ENCODE assay signal across 21 cellular contexts in genomic region chr4:1760521-1761001, GRCh38. TPM values are rescaled to one million over a fixed set of nuclear protein-coding genes. Genes with fewer than 3 reads are reported as not detected.
A peak's percentile ranks its signal among the peaks of the same experiment; 100 is the strongest.
DNase-seq lines count a peak whose midpoint lies in the region; FAIRE-seq and TF ChIP-seq lines count a peak whose summit lies in the region.
"Had no signal": no experiment of that assay in that cellular context is flagged by ENCODE, and none has a peak within 500 bp of the region (broad histone marks: within the 10 kb centered on the region; RNA-seq: fewer than 3 reads in every experiment).

No MANE protein-coding gene starts in this region.

- no peaks in the 10 kb centered on the region for H3K9me2 ChIP-seq in Karpas-422 (replicated peaks; ENCODE audit: insufficient read depth, low read length)
- no peaks in the 10 kb centered on the region for H3K9me2 ChIP-seq in OCI-LY7 (ENCODE audit: insufficient read depth, low read length)

- H2BK12ac ChIP-seq in H1 (ENCODE audit: low read depth, low read length) (no peak overlapping the region), neuronal stem cell (ENCODE audit: low read length) (peak overlapping the region; percentile 7)

- H4K8ac ChIP-seq in H1 (ENCODE audit: extremely low read depth, insufficient read depth, low read length) (no peak overlapping the region), neuronal stem cell (ENCODE audit: low read depth, low read length) (no peak overlapping the region)

- no peaks in the 10 kb centered on the region for H3K79me2 ChIP-seq in H1 (ENCODE audit: control insufficient read depth in 1 of 2, insufficient read depth in 2 of 2, low read length in 2 of 2)
- no peaks in the 10 kb centered on the region for H3K79me2 ChIP-seq in Karpas-422 (ENCODE audit: low read length)
- H3K79me2 ChIP-seq in OCI-LY7 (ENCODE audit: insufficient read depth, low read depth, low read length), result no peaks in the 10 kb centered on the region

- H4K20me1 ChIP-seq in H1 (replicated peaks in 1 of 2; ENCODE audit: control insufficient read depth in 1 of 2, insufficient read depth in 2 of 2, low read length in 2 of 2) (no peaks in the 10 kb centered on the region), Karpas-422 (ENCODE audit: insufficient read depth, low read depth, low read length) (peaks cover 3% of the 10 kb centered on the region; the same call in 1 of the 2 replicates), OCI-LY7 (ENCODE audit: insufficient read depth, low read length) (no peaks in the 10 kb centered on the region)

- no peak overlapping the region for H2BK20ac ChIP-seq in H1 (ENCODE audit: low read length)

- H3K9me3 ChIP-seq in HEK293 (ENCODE audit: control insufficient read depth, insufficient read depth, low read depth, low read length), result no peaks in the 10 kb centered on the region
- H3K9me3 ChIP-seq in H1 (ENCODE audit: insufficient read depth in 2 of 2, low read depth in 1 of 2, low read length in 1 of 2), result no peaks in the 10 kb centered on the region
- no peaks in the 10 kb centered on the region for H3K9me3 ChIP-seq in neuronal stem cell (replicated peaks in 1 of 2; ENCODE audit: control insufficient read depth in 2 of 2, insufficient read depth in 1 of 2, low read depth in 1 of 2, low read length in 2 of 2)
- no peaks in the 10 kb centered on the region for H3K9me3 ChIP-seq in Karpas-422 (ENCODE audit: low read length)
- no peaks in the 10 kb centered on the region for H3K9me3 ChIP-seq in OCI-LY7 (ENCODE audit: low read length)
- H3K9me3 ChIP-seq: adrenal gland had no signal

- H4K91ac ChIP-seq in H1 (replicated peaks; ENCODE audit: insufficient read length, low read length) (peak overlapping the region; percentile 40), neuronal stem cell (ENCODE audit: low read depth, low read length, poor library complexity) (no peak overlapping the region)

- TF ChIP-seq RAD21 in H1 (IDR thresholded peaks at IDR 0.05 in 1 of 2, conservative IDR thresholded peaks at IDR 0.05 in 1 of 2; ENCODE audit: low read depth in 2 of 2, low read length in 2 of 2), result no peak

- no peak overlapping the region for H3K23ac ChIP-seq in H1 (ENCODE audit: insufficient read length)
- no peak overlapping the region for H3K23ac ChIP-seq in neuronal stem cell (ENCODE audit: low read depth, low read length, poor library complexity)

- POLR2A ChIA-PET in HEK293 (lab: Yijun Ruan, JAX), result no interaction called here
- POLR2A ChIA-PET in H1 (lab: Charles Lee; ENCODE audit: partially characterized antibody), result interaction anchor here (0.6 to 2.2 kb wide), 7 partner anchors 9 to 49 kb away, joined by 3 to 7 read pairs (median 4); no protein-coding TSS in a partner anchor
- POLR2A ChIA-PET in OCI-LY7 (lab: Charles Lee), result no interaction called here

- no peak for TF ChIP-seq CTCF in HEK293 (tag by site-specific recombination; IDR thresholded peaks at IDR 0.05)
- no peak for TF ChIP-seq CTCF in H1 (IDR thresholded peaks at IDR 0.05; ENCODE audit: control extremely low read depth in 1 of 3, insufficient read depth in 1 of 3, low read depth in 1 of 3, low read length in 3 of 3)
- TF ChIP-seq CTCF in OCI-LY7 (conservative IDR thresholded peaks at IDR 0.05; ENCODE audit: low read length), result no peak

- H3K56ac ChIP-seq in H1 (replicated peaks; ENCODE audit: insufficient read length, low read depth, low read length), result no peak overlapping the region

- H3K27me3 ChIP-seq in H1 (replicated peaks in 1 of 4; ENCODE audit: control insufficient read depth in 3 of 4, extremely low read depth in 1 of 4, insufficient read depth in 3 of 4, low read length in 3 of 4), result peaks cover 0 to 3% (median 0%) of the 10 kb centered on the region in 4 experiments; a peak in 2 of 7 replicates
- H3K27me3 ChIP-seq in neuronal stem cell (ENCODE audit: control insufficient read depth in 3 of 3, insufficient read depth in 3 of 3, low read depth in 1 of 3, low read length in 3 of 3), result peaks cover 0 to 30% (median 23%) of the 10 kb centered on the region in 3 experiments
- H3K27me3 ChIP-seq in Karpas-422 (ENCODE audit: low read length), result no peaks in the 10 kb centered on the region
- H3K27me3 ChIP-seq: adrenal gland had no signal

- WGBS in H1 (ENCODE audit: extremely low coverage in 1 of 2, insufficient coverage in 1 of 2, insufficient read length in 1 of 2, insufficient replicate concordance in 2 of 2, low coverage in 1 of 2, low lambda C conversion rate in 2 of 2, missing lambda C conversion rate in 1 of 2), 2 experiments, result 76% methylated on average over 4 of the region's 22 CpGs; no CpG with 5 or more reads in 1 of the 2 experiments
- WGBS in neuronal stem cell (ENCODE audit: extremely low coverage in 2 of 2, insufficient read length in 2 of 2, insufficient replicate concordance in 1 of 2), 2 donors, result no CpG with 5 or more reads among the region's 22 CpGs

- no peak overlapping the region for H3K27ac ChIP-seq in HEK293 (ENCODE audit: extremely low read depth, low read depth, low read length)
- no peak overlapping the region for H3K27ac ChIP-seq in H1 (ENCODE audit: low read depth, low read length)
- no peak overlapping the region for H3K27ac ChIP-seq in neuronal stem cell (replicated peaks; ENCODE audit: low read length)
- no peak overlapping the region for H3K27ac ChIP-seq in Karpas-422 (ENCODE audit: low read length)
- H3K27ac ChIP-seq in OCI-LY7 (ENCODE audit: low read depth, low read length, poor library complexity, severe bottlenecking), result no peak overlapping the region
- H3K27ac ChIP-seq: adrenal gland had no signal

- H3K4me1 ChIP-seq in HEK293 (ENCODE audit: control insufficient read depth, insufficient read depth, low read length), result no peaks in the 10 kb centered on the region
- H3K4me1 ChIP-seq in H1 (replicated peaks in 1 of 4; ENCODE audit: control insufficient read depth in 3 of 4, insufficient read depth in 4 of 4, low read length in 3 of 4), result peaks cover 0 to 13% (median 3%) of the 10 kb centered on the region in 4 experiments; a peak in 5 of 7 replicates
- H3K4me1 ChIP-seq in neuronal stem cell (ENCODE audit: control insufficient read depth in 2 of 2, insufficient read depth in 1 of 2, low read depth in 1 of 2, low read length in 2 of 2), result peaks cover 19 to 47% of the 10 kb centered on the region in 2 donors
- H3K4me1 ChIP-seq in Karpas-422 (ENCODE audit: low read length), result peaks cover 3% of the 10 kb centered on the region; the same call in 1 of the 2 replicates
- no peaks in the 10 kb centered on the region for H3K4me1 ChIP-seq in OCI-LY7 (ENCODE audit: insufficient read depth, low read length, poor library complexity, severe bottlenecking)

- H2AK5ac ChIP-seq in H1 (ENCODE audit: low read depth, low read length), result no peak overlapping the region
- H2AK5ac ChIP-seq in neuronal stem cell (ENCODE audit: low read depth, low read length), result peak overlapping the region; percentile 86

- H2AFZ ChIP-seq in H1 (ENCODE audit: low read length) (no peak overlapping the region), neuronal stem cell (ENCODE audit: low read length) (peak overlapping the region; percentile 73), Karpas-422 (ENCODE audit: low read length) (no peak overlapping the region), OCI-LY7 (ENCODE audit: low read length) (no peak overlapping the region)

- no peak overlapping the region for H2BK15ac ChIP-seq in H1 (ENCODE audit: low read length)
- H2BK15ac ChIP-seq in neuronal stem cell (ENCODE audit: low read length), result peak overlapping the region; percentile 67

- no peak for TF ChIP-seq EP300 in H1 (IDR thresholded peaks at IDR 0.05; ENCODE audit: borderline replicate concordance in 1 of 2, low read depth in 2 of 2, low read length in 2 of 2)

- H3K36me3 ChIP-seq in HEK293 (ENCODE audit: control insufficient read depth in 2 of 2, insufficient read depth in 1 of 2, low read length in 2 of 2) (no peaks in the 10 kb centered on the region), H1 (ENCODE audit: control insufficient read depth in 2 of 4, insufficient read depth in 4 of 4, low read length in 3 of 4) (no peaks in the 10 kb centered on the region), neuronal stem cell (replicated peaks in 1 of 2; ENCODE audit: control insufficient read depth in 2 of 2, insufficient read depth in 2 of 2, low read length in 2 of 2) (no peaks in the 10 kb centered on the region), Karpas-422 (ENCODE audit: insufficient read depth, low read length) (no peaks in the 10 kb centered on the region), OCI-LY7 (ENCODE audit: insufficient read depth, low read length) (no peaks in the 10 kb centered on the region)
- H3K36me3 ChIP-seq: adrenal gland had no signal

- no peaks in the 10 kb centered on the region for H3K23me2 ChIP-seq in H1 (ENCODE audit: low read depth, low read length)

- CTCF ChIA-PET in HEK293 (lab: Yijun Ruan, JAX), result no interaction called here
- CTCF ChIA-PET in H1 (lab: Charles Lee; ENCODE audit: partially characterized antibody), result interaction anchor here (0.6 to 71.2 kb wide), 3 partner anchors 4 to 139 kb away, joined by 3 to 2507 read pairs (median 2507); partner anchors contain the start of gene FGFR3
- CTCF ChIA-PET in OCI-LY7 (lab: Charles Lee; ENCODE audit: unreplicated experiment), result no interaction called here

- DNase-seq in H1 (ENCODE audit: low read depth in 1 of 2, low spot score in 2 of 2), result no peak
- no peak for DNase-seq in neuronal stem cell (ENCODE audit: low spot score)
- DNase-seq in Karpas-422, result no peak
- DNase-seq in OCI-LY7 (ENCODE audit: low spot score), result no peak
- DNase-seq: activated CD4-positive, alpha-beta T cell treated with anti-CD3 and anti-CD28 coated beads, Interleukin-2, amount 10 ng/mL, durations not matched to agents 7 days and 5 days; activated naive CD4-positive, alpha-beta T cell; activated T-cell treated with anti-CD3 and anti-CD28 coated beads, Interleukin-2, amount 50 U/mL, for 4 hours; adrenal gland; Calu3; DMS79 treated with DMSO at 0.1 percent for 48 hours; GF-D8; H9; NCI-H1105 treated with DMSO at 0.1 percent for 48 hours; NCI-H2029 treated with DMSO at 0.1 percent for 48 hours; NCI-H526 treated with DMSO at 0.1 percent for 48 hours; posterior cingulate gyrus; SHP77 treated with DMSO at 0.1 percent for 48 hours; stimulated activated CD4-positive, alpha-beta T cell treated with anti-CD3 and anti-CD28 coated beads, Interleukin-15, amount 100 ng/mL, for 24 hours; stimulated activated naive B cell treated with anti-CD40 and anti-IgM and Interleukin-4, amounts not matched to agents 10 μg/mL and 1 μg/mL and 100 μg/mL, for 72 hours had no signal

- H2BK5ac ChIP-seq in H1 (ENCODE audit: low read depth, low read length) (no peak overlapping the region), neuronal stem cell (ENCODE audit: low read length) (no peak overlapping the region)

- H3K4me3 ChIP-seq in HEK293 (ENCODE audit: low read depth, low read length) (no peak overlapping the region), H1 (ENCODE audit: extremely low read depth in 1 of 4, insufficient read depth in 2 of 4, low read depth in 3 of 4, low read length in 4 of 4) (no peak overlapping the region), neuronal stem cell (ENCODE audit: low read length in 2 of 2) (no peak overlapping the region), Karpas-422 (ENCODE audit: low read length) (no peak overlapping the region), OCI-LY7 (ENCODE audit: low read depth, low read length, poor library complexity, severe bottlenecking) (no peak overlapping the region)
- H3K4me3 ChIP-seq: adrenal gland had no signal

- H3K4me2 ChIP-seq in H1 (ENCODE audit: insufficient read depth in 1 of 2, low read depth in 2 of 2, low read length in 2 of 2) (no peak overlapping the region), neuronal stem cell (ENCODE audit: insufficient read depth, low read length, poor library complexity, severe bottlenecking) (no peak overlapping the region), Karpas-422 (ENCODE audit: low read depth, low read length, poor library complexity, severe bottlenecking) (no peak overlapping the region), OCI-LY7 (ENCODE audit: low read length) (no peak overlapping the region)

- H3K18ac ChIP-seq in H1 (ENCODE audit: extremely low read depth, low read length), result no peak overlapping the region
- peak overlapping the region; percentile 97 for H3K18ac ChIP-seq in neuronal stem cell (ENCODE audit: low read length)

- intact Hi-C loops in OCI-LY7 (cut with micrococcal nuclease; ENCODE audit: unreplicated experiment), result loop anchor here (5.0 kb wide), 1 partner anchor 52 kb away; no protein-coding TSS in a partner anchor

- TF ChIP-seq POLR2A in H1 (IDR thresholded peaks at IDR 0.05; ENCODE audit: control extremely low read depth in 1 of 2, low read depth in 2 of 2, low read length in 2 of 2), result no peak

- H3K14ac ChIP-seq in H1 (ENCODE audit: insufficient read length) (no peak overlapping the region), neuronal stem cell (ENCODE audit: low read length) (peak overlapping the region; percentile 25)

- FAIRE-seq in H1 (lab: Jason Lieb, UNC), result no peak

- no peak overlapping the region for H3K9ac ChIP-seq in H1 (replicated peaks in 1 of 4; ENCODE audit: extremely low read depth in 1 of 4, low read depth in 3 of 4, low read length in 3 of 4)
- H3K9ac ChIP-seq in neuronal stem cell (ENCODE audit: low read depth, low read length, poor library complexity), result no peak overlapping the region
- H3K9ac ChIP-seq in Karpas-422 (ENCODE audit: low read length), result no peak overlapping the region

- H3K4ac ChIP-seq in H1 (replicated peaks; ENCODE audit: insufficient read length, low read depth, low read length) (no peak overlapping the region), neuronal stem cell (ENCODE audit: low read length) (no peak overlapping the region)

- H3K79me1 ChIP-seq in H1 (ENCODE audit: low read depth, low read length) (no peaks in the 10 kb centered on the region), neuronal stem cell (ENCODE audit: low read depth, low read length) (peaks cover 2% of the 10 kb centered on the region)

- no peak overlapping the region for H4K5ac ChIP-seq in H1 (ENCODE audit: insufficient read length, low read depth, low read length)

- no peak overlapping the region for H2BK120ac ChIP-seq in H1 (replicated peaks; ENCODE audit: low read depth, low read length)
- H2BK120ac ChIP-seq in neuronal stem cell (ENCODE audit: low read depth, low read length), result no peak overlapping the region

- BruUV-seq in OCI-LY7 (replicated peaks; lab: Mats Ljungman, UMichigan), result no TSS peak

RNA-seq across cellular contexts. Expression of gene FGFR3, which starts 32.5 kb away (rescaled TPM):
- total RNA-seq in H1 (2021; fragmentation: NEBNext Ultra II Directional; extraction: Animal tissue kit (Norgen Biotek cat#: 25700)), result 19.5 TPM in 2 replicates
- polyA plus RNA-seq in H1 (2011; rRNA removed), result 9.0 and 18.6 TPM in 2 replicates
- polyA plus RNA-seq in H1 (2011; cell fraction: cytosol; rRNA removed), result 23.3 TPM
- 124 TPM for polyA plus RNA-seq in H1 (2011; cell fraction: nucleus; rRNA removed)
- polyA plus RNA-seq in H1 (2012, experiment 1 of 2), result 17.5 to 23.1 TPM (median 20.3 TPM) in 4 replicates
- polyA plus RNA-seq in H1 (2012, experiment 2 of 2), result 15.8 TPM
- 8.6 TPM for polyA plus RNA-seq in H1 (2013, experiment 1 of 2)
- 8.2 TPM for polyA plus RNA-seq in H1 (2013, experiment 2 of 2)
- polyA minus RNA-seq in H1 (2011; rRNA and poly(A)+ RNA removed), result 4.2 and 7.4 TPM in 2 replicates
- polyA minus RNA-seq in H1 (2011; cell fraction: cytosol; rRNA and poly(A)+ RNA removed), result 22.6 TPM
- polyA minus RNA-seq in H1 (2011; cell fraction: nucleus; rRNA and poly(A)+ RNA removed), result 34.9 TPM
- 7.2 TPM for polyA plus RNA-seq in neuronal stem cell (2013, experiment 1 of 2)
- 7.6 TPM for polyA plus RNA-seq in neuronal stem cell (2013, experiment 2 of 2)
- not detected in 2 replicates for total RNA-seq in Karpas-422 (2014; rRNA removed; shearing (Covaris generic); ENCODE audit: low replicate concordance)
- not detected in 2 replicates for total RNA-seq in OCI-LY7 (2014; rRNA removed; shearing (Covaris generic))
- not detected in 2 replicates for total RNA-seq in OCI-LY7 (2022)
- polyA plus RNA-seq: CD14-positive monocyte had no signal

RNA-seq across cellular contexts. Expression of gene TACC3, which starts 39.2 kb away (rescaled TPM):
- total RNA-seq in H1 (2021; fragmentation: NEBNext Ultra II Directional; extraction: Animal tissue kit (Norgen Biotek cat#: 25700)), result 147 and 148 TPM in 2 replicates
- 73.8 and 113 TPM in 2 replicates for polyA plus RNA-seq in H1 (2011; rRNA removed)
- polyA plus RNA-seq in H1 (2011; cell fraction: cytosol; rRNA removed), result 93.2 TPM
- 159 TPM for polyA plus RNA-seq in H1 (2011; cell fraction: nucleus; rRNA removed)
- 127 to 150 TPM (median 147 TPM) in 4 replicates for polyA plus RNA-seq in H1 (2012, experiment 1 of 2)
- polyA plus RNA-seq in H1 (2012, experiment 2 of 2), result 102 TPM
- 103 TPM for polyA plus RNA-seq in H1 (2013, experiment 1 of 2)
- polyA plus RNA-seq in H1 (2013, experiment 2 of 2), result 92.2 TPM
- 22.0 and 36.9 TPM in 2 replicates for polyA minus RNA-seq in H1 (2011; rRNA and poly(A)+ RNA removed)
- polyA minus RNA-seq in H1 (2011; cell fraction: cytosol; rRNA and poly(A)+ RNA removed), result 57.8 TPM
- 46.0 TPM for polyA minus RNA-seq in H1 (2011; cell fraction: nucleus; rRNA and poly(A)+ RNA removed)
- polyA plus RNA-seq in neuronal stem cell (2013, experiment 1 of 2), result 110 TPM
- polyA plus RNA-seq in neuronal stem cell (2013, experiment 2 of 2), result 108 TPM
- total RNA-seq in Karpas-422 (2014; rRNA removed; shearing (Covaris generic); ENCODE audit: low replicate concordance), result 22.0 and 37.6 TPM in 2 replicates
- 100 and 130 TPM in 2 replicates for total RNA-seq in OCI-LY7 (2014; rRNA removed; shearing (Covaris generic))
- 257 and 272 TPM in 2 replicates for total RNA-seq in OCI-LY7 (2022)

RNA-seq across cellular contexts. Expression of gene TMEM129, which starts 39.4 kb away (rescaled TPM):
- total RNA-seq in H1 (2021; fragmentation: NEBNext Ultra II Directional; extraction: Animal tissue kit (Norgen Biotek cat#: 25700)), result 28.5 and 31.5 TPM in 2 replicates
- 58.7 and 89.1 TPM in 2 replicates for polyA plus RNA-seq in H1 (2011; rRNA removed)
- 56.3 TPM for polyA plus RNA-seq in H1 (2011; cell fraction: cytosol; rRNA removed)
- polyA plus RNA-seq in H1 (2011; cell fraction: nucleus; rRNA removed), result 148 TPM
- polyA plus RNA-seq in H1 (2012, experiment 1 of 2), result 20.4 to 36.0 TPM (median 32.1 TPM) in 4 replicates
- polyA plus RNA-seq in H1 (2012, experiment 2 of 2), result 25.8 TPM
- 24.7 TPM for polyA plus RNA-seq in H1 (2013, experiment 1 of 2)
- 26.9 TPM for polyA plus RNA-seq in H1 (2013, experiment 2 of 2)
- 16.4 and 19.6 TPM in 2 replicates for polyA minus RNA-seq in H1 (2011; rRNA and poly(A)+ RNA removed)
- polyA minus RNA-seq in H1 (2011; cell fraction: cytosol; rRNA and poly(A)+ RNA removed), result 25.7 TPM
- polyA minus RNA-seq in H1 (2011; cell fraction: nucleus; rRNA and poly(A)+ RNA removed), result 30.7 TPM
- polyA plus RNA-seq in neuronal stem cell (2013, experiment 1 of 2), result 28.3 TPM
- 26.4 TPM for polyA plus RNA-seq in neuronal stem cell (2013, experiment 2 of 2)
- total RNA-seq in Karpas-422 (2014; rRNA removed; shearing (Covaris generic); ENCODE audit: low replicate concordance), result 21.8 and 39.4 TPM in 2 replicates
- total RNA-seq in OCI-LY7 (2014; rRNA removed; shearing (Covaris generic)), result 35.1 and 44.0 TPM in 2 replicates
- total RNA-seq in OCI-LY7 (2022), result 34.2 and 39.2 TPM in 2 replicates

RNA-seq across cellular contexts. Expression of gene SLBP, which starts 48.4 kb away (rescaled TPM):
- total RNA-seq in H1 (2021; fragmentation: NEBNext Ultra II Directional; extraction: Animal tissue kit (Norgen Biotek cat#: 25700)), result 45.1 and 49.0 TPM in 2 replicates
- polyA plus RNA-seq in H1 (2011; rRNA removed), result 24.6 and 44.1 TPM in 2 replicates
- polyA plus RNA-seq in H1 (2011; cell fraction: cytosol; rRNA removed), result 41.5 TPM
- 18.5 TPM for polyA plus RNA-seq in H1 (2011; cell fraction: nucleus; rRNA removed)
- 36.4 to 63.8 TPM (median 38.7 TPM) in 4 replicates for polyA plus RNA-seq in H1 (2012, experiment 1 of 2)
- 16.6 TPM for polyA plus RNA-seq in H1 (2012, experiment 2 of 2)
- polyA plus RNA-seq in H1 (2013, experiment 1 of 2), result 38.1 TPM
- 38.5 TPM for polyA plus RNA-seq in H1 (2013, experiment 2 of 2)
- 19.4 and 22.8 TPM in 2 replicates for polyA minus RNA-seq in H1 (2011; rRNA and poly(A)+ RNA removed)
- 29.6 TPM for polyA minus RNA-seq in H1 (2011; cell fraction: cytosol; rRNA and poly(A)+ RNA removed)
- polyA minus RNA-seq in H1 (2011; cell fraction: nucleus; rRNA and poly(A)+ RNA removed), result 13.3 TPM
- 44.6 TPM for polyA plus RNA-seq in neuronal stem cell (2013, experiment 1 of 2)
- polyA plus RNA-seq in neuronal stem cell (2013, experiment 2 of 2), result 44.5 TPM
- 82.1 and 92.4 TPM in 2 replicates for total RNA-seq in Karpas-422 (2014; rRNA removed; shearing (Covaris generic); ENCODE audit: low replicate concordance)
- 191 and 196 TPM in 2 replicates for total RNA-seq in OCI-LY7 (2014; rRNA removed; shearing (Covaris generic))
- 159 and 161 TPM in 2 replicates for total RNA-seq in OCI-LY7 (2022)

Comparison
In these comparisons a context has a peak if more than half of its experiments do, and no peak if none do; other contexts are left out.
1. RNA of gene FGFR3, which starts 32.5 kb away (total RNA-seq): 19.5 TPM in H1; not detected in Karpas-422 and not detected in OCI-LY7; every median in the first group is over 10 times any median in the second.
2. Of the 6 proteins assayed by ChIP-seq in both HEK293 and H1: peak only in HEK293: SP2; only in H1: none; in both: none; in neither: 5.